ENCODE assay signal across 12 cellular contexts in genomic region chr14:64509036-64509435, GRCh38. TPM values are rescaled to one million over a fixed set of nuclear protein-coding genes. Genes with fewer than 3 reads are reported as not detected.
DNase-seq lines count a peak whose midpoint lies in the region; ATAC-seq and TF ChIP-seq lines count a peak whose summit lies in the region.
"Had no signal": no experiment of that assay in that cellular context is flagged by ENCODE, and none has a peak within 500 bp of the region (broad histone marks: within the 10 kb centered on the region; RNA-seq: fewer than 3 reads in every experiment).

No MANE protein-coding gene starts in this region.

- CTCF ChIA-PET in Caco-2 (lab: Charles Lee), result no interaction called here

- DNase-seq in Caco-2, result peak; percentile 44 to 53
- no peak for DNase-seq in adipocyte (ENCODE audit: low read depth)
- DNase-seq in nephron progenitor cell, result no peak
- DNase-seq in glutamatergic neuron, result no peak
- DNase-seq: Calu3; NCI-H1417; Right ventricle myocardium superior; stimulated activated CD4-positive, alpha-beta T cell treated with anti-CD3 and anti-CD28 coated beads, Interleukin-1b, Interleukin-23, amount 100 ng/mL, for 48 hours had no signal

- no peak overlapping the region for H3K9ac ChIP-seq in adipocyte (ENCODE audit: low read length)
- H3K9ac ChIP-seq: parathyroid adenoma had no signal

- H3K9me3 ChIP-seq in Caco-2 (no peaks in the 10 kb centered on the region), adipocyte (ENCODE audit: control insufficient read depth, low read length) (no peaks in the 10 kb centered on the region)

- no peak for TF ChIP-seq CTCF in Caco-2 (IDR thresholded peaks at IDR 0.05; ENCODE audit: insufficient read depth in 1 of 2, low read depth in 1 of 2, low read length in 1 of 2, severe bottlenecking in 1 of 2, unreplicated experiment in 1 of 2)
- no peak for TF ChIP-seq CTCF in nephron progenitor cell (IDR thresholded peaks at IDR 0.05)
- no peak for TF ChIP-seq CTCF in glutamatergic neuron (IDR thresholded peaks at IDR 0.05; ENCODE audit: partially characterized antibody, unreplicated experiment)

- H3K4me1 Mint-ChIP-seq in Caco-2 (ENCODE audit: low read depth, unreplicated experiment) (peaks cover 28% of the 10 kb centered on the region), IgD-negative memory B cell (peaks cover 55 to 73% (median 68%) of the 10 kb centered on the region in 3 donors), nephron progenitor cell (peaks cover 62% of the 10 kb centered on the region), glutamatergic neuron (ENCODE audit: low read depth, unreplicated experiment) (peaks cover 29% of the 10 kb centered on the region)

- H3K4me1 ChIP-seq in Caco-2 (peaks cover 20% of the 10 kb centered on the region), adipocyte (ENCODE audit: control insufficient read depth, insufficient read depth, low read length) (peaks cover 58% of the 10 kb centered on the region)

- H3K27me3 Mint-ChIP-seq in Caco-2 (ENCODE audit: insufficient read depth, unreplicated experiment), result no peaks in the 10 kb centered on the region
- H3K27me3 Mint-ChIP-seq in IgD-negative memory B cell, result no peaks in the 10 kb centered on the region
- no peaks in the 10 kb centered on the region for H3K27me3 Mint-ChIP-seq in nephron progenitor cell (ENCODE audit: low read depth, poor library complexity)
- H3K27me3 Mint-ChIP-seq in glutamatergic neuron (ENCODE audit: unreplicated experiment), result peaks cover 8% of the 10 kb centered on the region

- intact Hi-C loops in Caco-2 (cut with micrococcal nuclease; ENCODE audit: unreplicated experiment), result loop anchor here (10.0 kb wide), 2 partner anchors 246 to 386 kb away; no protein-coding TSS in a partner anchor

- H3K36me3 ChIP-seq in Caco-2 (ENCODE audit: control insufficient read depth, insufficient read depth, low read length) (no peaks in the 10 kb centered on the region), adipocyte (ENCODE audit: control insufficient read depth, insufficient read depth, low read length, severe bottlenecking) (peaks cover 6% of the 10 kb centered on the region)

- no TSS peak for BruUV-seq in Caco-2 (replicated peaks; lab: Mats Ljungman, UMichigan)

- POLR2A ChIA-PET in Caco-2 (lab: Charles Lee), result interaction anchor here (1.0 kb wide), 1 partner anchor 13 kb away, joined by 3 read pairs; no protein-coding TSS in a partner anchor

- no peak overlapping the region for H3K4me3 ChIP-seq in Caco-2 (ENCODE audit: low read depth, low read length)
- peak overlapping the region; percentile 92 for H3K4me3 ChIP-seq in adipocyte (ENCODE audit: low read length)

- H3K36me3 Mint-ChIP-seq in Caco-2 (ENCODE audit: insufficient read depth, unreplicated experiment) (peaks cover 25% of the 10 kb centered on the region), IgD-negative memory B cell (no peaks in the 10 kb centered on the region), nephron progenitor cell (ENCODE audit: low read depth) (peaks cover 4% of the 10 kb centered on the region), glutamatergic neuron (ENCODE audit: unreplicated experiment) (no peaks in the 10 kb centered on the region)

- H3K9me3 Mint-ChIP-seq in Caco-2 (ENCODE audit: unreplicated experiment) (no peaks in the 10 kb centered on the region), IgD-negative memory B cell (no peaks in the 10 kb centered on the region), nephron progenitor cell (no peaks in the 10 kb centered on the region), glutamatergic neuron (ENCODE audit: unreplicated experiment) (peaks cover 9% of the 10 kb centered on the region)

- H3K27ac Mint-ChIP-seq in Caco-2 (ENCODE audit: unreplicated experiment) (peak overlapping the region; percentile 74), IgD-negative memory B cell (peak overlapping the region in 2 of 3 donors; percentile 65 to 98), nephron progenitor cell (peak overlapping the region; percentile 45), glutamatergic neuron (ENCODE audit: unreplicated experiment) (no peak overlapping the region)

- H3K27me3 ChIP-seq in Caco-2 (replicated peaks; ENCODE audit: control insufficient read depth, insufficient read depth, low read length) (no peaks in the 10 kb centered on the region), adipocyte (replicated peaks; ENCODE audit: control insufficient read depth, insufficient read depth, low read length) (no peaks in the 10 kb centered on the region)

- ATAC-seq in HG03354 (IDR thresholded peaks at IDR 0.05; ENCODE audit: poor library complexity, severe bottlenecking, unreplicated experiment) (no peak), GM18498 (IDR thresholded peaks at IDR 0.05; ENCODE audit: unreplicated experiment) (no peak)

- H3K4me3 Mint-ChIP-seq in Caco-2 (ENCODE audit: unreplicated experiment), result no peak overlapping the region
- H3K4me3 Mint-ChIP-seq in IgD-negative memory B cell, result peak overlapping the region in 3 of 4 donors; percentile 13 to 98 (median 81)
- H3K4me3 Mint-ChIP-seq in nephron progenitor cell, result no peak overlapping the region
- no peak overlapping the region for H3K4me3 Mint-ChIP-seq in glutamatergic neuron (ENCODE audit: unreplicated experiment)

RNA-seq across cellular contexts. Expression of gene ZBTB1, which starts 4.5 kb away (rescaled TPM):
- total RNA-seq in Caco-2 (2022) (34.3 TPM in 2 replicates), glutamatergic neuron (ENCODE audit: unreplicated experiment) (16.6 TPM)
- 57.3 TPM for polyA plus RNA-seq in IgD-negative memory B cell

RNA-seq across cellular contexts. Expression of gene ZBTB25, which starts 5.4 kb away (rescaled TPM):
- total RNA-seq in Caco-2 (2022) (8.8 and 10.0 TPM in 2 replicates), glutamatergic neuron (ENCODE audit: unreplicated experiment) (9.4 TPM)
- 19.4 TPM for polyA plus RNA-seq in IgD-negative memory B cell

RNA-seq across cellular contexts. Expression of gene HSPA2, which starts 31.5 kb away (rescaled TPM):
- total RNA-seq in Caco-2 (2022) (8.3 and 8.7 TPM in 2 replicates), glutamatergic neuron (ENCODE audit: unreplicated experiment) (23.9 TPM)
- 0.26 TPM for polyA plus RNA-seq in IgD-negative memory B cell

RNA-seq across cellular contexts. Expression of gene PPP1R36, which starts 40.7 kb away (rescaled TPM):
- total RNA-seq in Caco-2 (2022) (2.3 and 2.9 TPM in 2 replicates), glutamatergic neuron (ENCODE audit: unreplicated experiment) (2.4 TPM)
- not detected for polyA plus RNA-seq in IgD-negative memory B cell

RNA-seq across cellular contexts. Expression of gene AKAP5, which starts 43.7 kb away (rescaled TPM):
- total RNA-seq in Caco-2 (2022) (15.0 and 15.9 TPM in 2 replicates), glutamatergic neuron (ENCODE audit: unreplicated experiment) (0.15 TPM)
- polyA plus RNA-seq in IgD-negative memory B cell, result 0.66 TPM

Comparison
In these comparisons a context has a peak if more than half of its experiments do, and no peak if none do; other contexts are left out.
1. DNase-seq: peak in Caco-2 (2 of 2); none in adipocyte (single experiment), nephron progenitor cell (single experiment) and glutamatergic neuron (single experiment).
2. H3K4me3 Mint-ChIP-seq: peak in IgD-negative memory B cell (3 of 4); none in Caco-2 (single experiment), nephron progenitor cell (single experiment) and glutamatergic neuron (single experiment).